In the genomic region with DNA sequence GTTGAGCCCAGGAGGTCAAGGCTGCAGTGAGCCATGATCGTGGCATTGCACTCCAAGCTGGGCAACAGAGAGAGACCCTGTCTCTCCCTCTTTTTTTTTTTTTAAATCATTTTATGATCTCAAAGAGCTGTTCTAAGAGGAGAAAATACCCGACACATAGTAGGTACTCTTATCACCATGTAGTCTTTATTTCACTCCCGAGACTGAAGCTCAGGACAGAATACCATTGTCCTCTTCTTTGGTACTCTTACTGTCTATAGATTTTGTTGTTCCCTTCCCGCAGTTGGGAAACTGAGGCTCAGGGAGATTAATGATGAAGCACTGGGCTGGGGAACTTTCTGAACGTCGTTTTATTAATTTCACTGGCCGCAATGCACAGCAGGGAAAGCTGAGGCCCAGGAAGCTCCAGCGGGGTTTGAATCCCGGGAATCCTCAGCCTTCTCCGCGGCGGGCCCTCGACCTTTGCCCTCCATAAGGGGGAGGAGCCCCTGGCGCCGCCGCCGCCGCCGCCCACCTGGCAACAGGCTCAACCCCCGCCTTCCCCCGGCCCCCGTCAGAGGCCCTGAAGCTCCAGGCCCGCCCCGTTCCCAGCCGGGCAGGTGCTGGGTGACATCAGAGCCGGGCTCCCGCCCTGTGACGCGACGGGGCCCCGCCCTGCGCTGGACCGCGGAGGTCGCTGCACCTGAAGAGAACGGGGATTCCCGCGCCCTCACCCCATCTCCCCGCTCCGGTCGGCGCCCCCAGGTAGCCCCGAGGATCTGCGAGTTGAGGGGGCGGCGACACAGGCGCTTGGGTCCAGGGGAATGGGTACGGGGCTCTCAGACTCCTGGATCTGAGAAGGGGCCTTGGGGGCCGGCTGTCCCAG, we compare ENCODE assay signal across 1 cellular context.
A peak's percentile ranks its signal among the peaks of the same experiment; 100 is the strongest.
TF ChIP-seq lines count a peak whose summit lies in the region.

No MANE protein-coding gene starts in this region.

TF ChIP-seq in HCT116, 20 proteins besides CTCF, POLR2A, EP300 and RAD21 (continued from another document):
- TF ChIP-seq, protein P1, sequence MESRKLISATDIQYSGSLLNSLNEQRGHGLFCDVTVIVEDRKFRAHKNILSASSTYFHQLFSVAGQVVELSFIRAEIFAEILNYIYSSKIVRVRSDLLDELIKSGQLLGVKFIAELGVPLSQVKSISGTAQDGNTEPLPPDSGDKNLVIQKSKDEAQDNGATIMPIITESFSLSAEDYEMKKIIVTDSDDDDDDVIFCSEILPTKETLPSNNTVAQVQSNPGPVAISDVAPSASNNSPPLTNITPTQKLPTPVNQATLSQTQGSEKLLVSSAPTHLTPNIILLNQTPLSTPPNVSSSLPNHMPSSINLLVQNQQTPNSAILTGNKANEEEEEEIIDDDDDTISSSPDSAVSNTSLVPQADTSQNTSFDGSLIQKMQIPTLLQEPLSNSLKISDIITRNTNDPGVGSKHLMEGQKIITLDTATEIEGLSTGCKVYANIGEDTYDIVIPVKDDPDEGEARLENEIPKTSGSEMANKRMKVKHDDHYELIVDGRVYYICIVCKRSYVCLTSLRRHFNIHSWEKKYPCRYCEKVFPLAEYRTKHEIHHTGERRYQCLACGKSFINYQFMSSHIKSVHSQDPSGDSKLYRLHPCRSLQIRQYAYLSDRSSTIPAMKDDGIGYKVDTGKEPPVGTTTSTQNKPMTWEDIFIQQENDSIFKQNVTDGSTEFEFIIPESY (IDR thresholded peaks at IDR 0.05; ENCODE audit: extremely low read depth, insufficient replicate concordance, low read length) = no peak
- TF ChIP-seq TCF7L2 (IDR thresholded peaks at IDR 0.05; ENCODE audit: borderline replicate concordance, extremely low read depth, insufficient read depth, insufficient read length) (peak; percentile 37), JUND (IDR thresholded peaks at IDR 0.05) (no peak)
TF ChIP-seq in HCT116: peak in this region for 5.
